In the genomic region with DNA sequence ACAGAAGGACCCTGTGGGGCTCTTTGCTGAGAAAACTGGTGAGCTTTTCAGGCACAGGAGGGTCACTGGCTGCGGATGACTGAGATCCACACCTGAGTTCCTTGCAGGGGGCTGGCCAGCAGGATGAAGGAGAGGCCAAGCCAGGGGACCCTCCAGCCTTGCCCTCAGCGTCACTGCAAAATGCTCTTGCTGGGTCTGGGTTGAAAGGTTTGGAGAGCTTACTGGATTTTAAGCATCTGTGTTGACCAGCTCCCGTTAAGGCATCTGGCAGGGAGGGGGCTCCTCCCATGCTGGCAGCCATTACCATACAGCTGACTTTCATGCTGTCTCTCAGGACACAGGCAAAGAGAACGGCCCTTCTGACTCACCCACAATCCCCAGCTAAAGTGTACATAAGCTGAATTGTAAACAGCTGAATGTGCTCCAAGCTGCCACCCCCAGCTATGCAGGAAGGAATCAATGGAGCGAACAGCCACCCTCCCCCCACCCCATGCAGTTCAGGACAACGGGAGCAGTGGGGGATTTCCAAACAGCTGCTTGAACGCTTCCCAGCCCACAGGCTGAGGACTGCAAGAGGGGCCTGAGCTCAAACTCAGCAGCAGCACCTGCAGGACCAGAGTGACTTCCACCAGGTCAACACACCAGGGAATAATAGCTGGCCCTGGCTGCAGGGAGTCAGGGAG, we compare ENCODE assay signal across 8 cellular contexts. TPM values are rescaled to one million over a fixed set of nuclear protein-coding genes. Genes with fewer than 3 reads are reported as not detected.
DNase-seq lines count a peak whose midpoint lies in the region; TF ChIP-seq lines count a peak whose summit lies in the region.

No MANE protein-coding gene starts in this region.

- no peak for TF ChIP-seq POLR2A in testis (IDR thresholded peaks at IDR 0.05)

- H3K36me3 ChIP-seq in testis (ENCODE audit: low read depth, missing control alignments): no peaks in the 10 kb centered on the region

- H3K4me1 ChIP-seq in testis: peaks cover 67% of the 10 kb centered on the region

- 27 to 44% methylated on average over 3 to 7 of the region's 7 CpGs for WGBS in testis, 2 donors

- peak; percentile 89 for DNase-seq in GM04504 (ENCODE audit: low read depth)
- peak; percentile 88 for DNase-seq in NCI-H446 treated with DMSO at 0.1 percent for 48 hours (lab: John Stamatoyannopoulos, UW)
- DNase-seq in choroid plexus epithelial cell (ENCODE audit: low read depth): peak; percentile 99
- peak; percentile 94 for DNase-seq in left kidney (ENCODE audit: low read depth, low spot score)
- DNase-seq in testis: peak; percentile 56
- no peak for DNase-seq in NOMO-1 treated with DMSO at 0.1 percent for 48 hours (lab: John Stamatoyannopoulos, UW; ENCODE audit: unreplicated experiment)
- no peak for DNase-seq in GM13976 (ENCODE audit: low spot score)
- no peak for DNase-seq in HEK293T (ENCODE audit: extremely low spot score)

- H3K4me3 ChIP-seq in choroid plexus epithelial cell (ENCODE audit: low read depth, low read length) (peak overlapping the region; percentile 1), testis (no peak overlapping the region)

- H3K27me3 ChIP-seq in testis: no peaks in the 10 kb centered on the region

- H3K27ac ChIP-seq in testis: peak overlapping the region in 1 of 2 donors; percentile 43

- CTCF ChIA-PET in HEK293T (lab: Yijun Ruan, JAX): interaction anchor here (0.6 to 1.2 kb wide), 2 partner anchors 47 to 934 kb away, joined by 3 to 4 read pairs; no protein-coding TSS in a partner anchor

- TF ChIP-seq CTCF in choroid plexus epithelial cell (conservative IDR thresholded peaks at IDR 0.05; ENCODE audit: low read depth, low read length): peak; percentile 23
- no peak for TF ChIP-seq CTCF in testis (IDR thresholded peaks at IDR 0.05)
- TF ChIP-seq CTCF in GM13976 (IDR thresholded peaks at IDR 0.05; ENCODE audit: borderline replicate concordance, control extremely low read depth, extremely low read depth, insufficient read depth, missing control alignments): no peak

- intact Hi-C loops in testis (cut with DNase I; ENCODE audit: low total_unique reads): no loop called here

- H3K9me3 ChIP-seq in testis: no peaks in the 10 kb centered on the region

- POLR2A ChIA-PET in HEK293T (lab: Yijun Ruan, JAX): interaction anchor here (1.2 kb wide), 1 partner anchor 215 kb away, joined by 6 read pairs; no protein-coding TSS in a partner anchor

- in situ Hi-C loops in GM13976 (cut with MboI; ENCODE audit: low sequenced_read_pairs, unreplicated experiment): no loop called here

TF ChIP-seq in HEK293T, 16 proteins besides CTCF, POLR2A, EP300 and RAD21:
- no peak for TF ChIP-seq FOXK2 (IDR thresholded peaks at IDR 0.05)
- no peak for TF ChIP-seq ZNF384 (IDR thresholded peaks at IDR 0.05)
- TF ChIP-seq ELF4 (IDR thresholded peaks at IDR 0.05): no peak
- no peak for TF ChIP-seq FOXA1 (IDR thresholded peaks at IDR 0.05)
- TF ChIP-seq SUZ12 (IDR thresholded peaks at IDR 0.05): no peak
- no peak for TF ChIP-seq L3MBTL2 (conservative IDR thresholded peaks at IDR 0.05)
- no peak for TF ChIP-seq ARNT (IDR thresholded peaks at IDR 0.05)
- no peak for TF ChIP-seq LEF1 (IDR thresholded peaks at IDR 0.05; ENCODE audit: borderline replicate concordance)
- no peak for TF ChIP-seq BHLHE40 (IDR thresholded peaks at IDR 0.05; ENCODE audit: borderline replicate concordance)
- TF ChIP-seq NFRKB (IDR thresholded peaks at IDR 0.05): no peak
- no peak for TF ChIP-seq HDGF (IDR thresholded peaks at IDR 0.05; ENCODE audit: borderline replicate concordance)

RNA-seq across cellular contexts. Expression of a gene that starts 21.3 kb away (rescaled TPM):
- 1 to 10 TPM in 1 of 2 donors, under 1 TPM in 1; 0.87 to 1.7 TPM for total RNA-seq in testis
- not detected for polyA plus RNA-seq in testis (ENCODE audit: insufficient read depth, low read depth, low replicate concordance)

Comparison
In these comparisons a context has a peak if more than half of its experiments do, and no peak if none do; other contexts are left out.
1. DNase-seq: peak in GM04504 (single experiment), NCI-H446 treated with DMSO at 0.1 percent for 48 hours (single experiment), choroid plexus epithelial cell (single experiment), left kidney (single experiment) and testis (single experiment); none in NOMO-1 treated with DMSO at 0.1 percent for 48 hours (single experiment), GM13976 (single experiment) and HEK293T (single experiment).